16 cellular contexts compared by ENCODE assay signal in the genomic region with DNA sequence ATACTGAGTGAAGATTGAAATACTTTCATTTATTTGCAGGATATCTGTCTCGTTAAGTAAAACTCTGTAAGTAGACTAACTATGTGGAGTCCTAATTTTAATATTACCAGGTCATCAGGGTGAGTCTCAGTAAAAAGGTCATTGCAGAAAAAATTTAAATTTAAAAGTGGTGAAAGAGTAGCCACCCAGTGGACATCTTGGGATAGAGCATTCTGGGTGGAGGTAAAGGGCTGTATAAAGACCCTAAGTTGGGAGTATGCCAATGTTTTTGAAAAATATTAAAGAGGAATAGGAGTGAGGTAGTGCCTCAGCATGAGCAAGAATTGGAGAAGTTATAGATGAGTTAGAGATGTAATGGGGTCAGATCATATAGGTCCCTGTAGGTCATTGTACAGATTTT.
DNase-seq lines count a peak whose midpoint lies in the region; ATAC-seq, FAIRE-seq and TF ChIP-seq lines count a peak whose summit lies in the region.
"Had no signal": no experiment of that assay in that cellular context is flagged by ENCODE, and none has a peak within 500 bp of the region (broad histone marks: within the 10 kb centered on the region; RNA-seq: fewer than 3 reads in every experiment).

No MANE protein-coding gene starts in this region.

- H2AFZ ChIP-seq in OCI-LY3 (ENCODE audit: low read depth, low read length): no peak overlapping the region
- H2AFZ ChIP-seq in fibroblast of lung (ENCODE audit: low read length): no peak overlapping the region
- H2AFZ ChIP-seq: GM23248, parathyroid adenoma had no signal

- H3K36me3 ChIP-seq in OCI-LY3 (replicated peaks; ENCODE audit: low read depth, low read length): no peaks in the 10 kb centered on the region
- no peaks in the 10 kb centered on the region for H3K36me3 ChIP-seq in fibroblast of lung (ENCODE audit: control insufficient read depth, insufficient read depth, low read length)
- H3K36me3 ChIP-seq: BLaER1 had no signal

- H3K4me2 ChIP-seq in A549 (no peak overlapping the region), OCI-LY3 (ENCODE audit: low read length) (no peak overlapping the region), fibroblast of lung (ENCODE audit: extremely low read depth, insufficient read depth, low read length) (no peak overlapping the region)
- H3K4me2 ChIP-seq: BLaER1 had no signal

- H3K4me3 ChIP-seq in A549: no peak overlapping the region
- no peak overlapping the region for H3K4me3 ChIP-seq in OCI-LY3 (ENCODE audit: low read length)
- no peak overlapping the region for H3K4me3 ChIP-seq in fibroblast of lung (replicated peaks in 1 of 4; ENCODE audit: control extremely low read depth in 1 of 4, insufficient read depth in 1 of 4, low read depth in 3 of 4, low read length in 4 of 4)
- H3K4me3 ChIP-seq: BLaER1, GM23248 had no signal

- ATAC-seq in A549: no peak
- no peak for ATAC-seq in GM21515 (IDR thresholded peaks at IDR 0.05; ENCODE audit: unreplicated experiment)
- no peak for ATAC-seq in GM18502 (IDR thresholded peaks at IDR 0.05; ENCODE audit: poor library complexity, unreplicated experiment)
- ATAC-seq: activated CD8-positive, alpha-beta T cell treated with anti-CD3 and anti-CD28 coated beads, Interleukin-2, amount 10 ng/mL, durations not matched to agents 7 days and 5 days; stimulated activated naive B cell treated with anti-CD40 and anti-IgM and Interleukin-4, amounts not matched to agents 10 μg/mL and 1 μg/mL and 100 μg/mL, for 72 hours had no signal

- H3K9me3 ChIP-seq in A549: no peaks in the 10 kb centered on the region
- H3K9me3 ChIP-seq in OCI-LY3 (ENCODE audit: insufficient read depth, low read length): no peaks in the 10 kb centered on the region
- H3K9me3 ChIP-seq in fibroblast of lung (ENCODE audit: control insufficient read depth, insufficient read depth, low read depth, low read length): no peaks in the 10 kb centered on the region

- no peak for FAIRE-seq in A549 (lab: Jason Lieb, UNC)

- H3K4me1 ChIP-seq in A549 (no peaks in the 10 kb centered on the region), OCI-LY3 (ENCODE audit: low read length) (no peaks in the 10 kb centered on the region), fibroblast of lung (ENCODE audit: control insufficient read depth, extremely low read depth, insufficient read depth, low read length) (no peaks in the 10 kb centered on the region)
- H3K4me1 ChIP-seq: BLaER1, parathyroid adenoma had no signal

- WGBS in A549 (ENCODE audit: missing lambda C conversion rate): 49% methylated on average over 1 of the region's 1 CpG

- no peaks in the 10 kb centered on the region for H3K27me3 ChIP-seq in OCI-LY3 (ENCODE audit: low read depth, low read length)
- H3K27me3 ChIP-seq in fibroblast of lung (ENCODE audit: control insufficient read depth, insufficient read depth, low read length): no peaks in the 10 kb centered on the region
- H3K27me3 ChIP-seq: BLaER1 had no signal

- no peak for TF ChIP-seq EP300 in A549 (IDR thresholded peaks at IDR 0.05)

- H3K79me2 ChIP-seq in OCI-LY3 (ENCODE audit: low read length) (no peaks in the 10 kb centered on the region), fibroblast of lung (ENCODE audit: control insufficient read depth, insufficient read depth, low read length) (no peaks in the 10 kb centered on the region)
- H3K79me2 ChIP-seq: parathyroid adenoma had no signal

- H3K27ac ChIP-seq in A549 (no peak overlapping the region), OCI-LY3 (ENCODE audit: low read length) (no peak overlapping the region), fibroblast of lung (ENCODE audit: insufficient read depth, low read length) (no peak overlapping the region)
- H3K27ac ChIP-seq: BLaER1, GM23248, parathyroid adenoma had no signal

- no peak for TF ChIP-seq POLR2A in A549 (IDR thresholded peaks at IDR 0.05; ENCODE audit: low read length)

- H3K9ac ChIP-seq in OCI-LY3 (ENCODE audit: low read length) (no peak overlapping the region), fibroblast of lung (ENCODE audit: insufficient read depth, low read length) (no peak overlapping the region)
- H3K9ac ChIP-seq: BLaER1, GM23248, parathyroid adenoma had no signal

- CTCF ChIA-PET in A549 (lab: Yijun Ruan, JAX) (interaction anchor here (1.5 kb wide), 1 partner anchor 16 kb away, joined by 4 read pairs; no protein-coding TSS in a partner anchor), GM10248 (lab: Yijun Ruan, JAX) (interaction anchor here (1.7 kb wide), 1 partner anchor 9 kb away, joined by 5 read pairs; no protein-coding TSS in a partner anchor)

- DNase-seq in A549 (ENCODE audit: low read depth in 1 of 2, low spot score in 1 of 2) (peak in 1 of 2 experiments; percentile 4), GM10248 (ENCODE audit: extremely low spot score) (no peak), fibroblast of lung (ENCODE audit: low read depth in 2 of 2) (no peak), activated T-cell treated with anti-CD3 and anti-CD28 coated beads for 4 hours (no peak)
- DNase-seq in activated naive CD4-positive, alpha-beta T cell treated with Interleukin-2 at 50 U/mL for 16 hours: no peak
- DNase-seq: activated CD8-positive, alpha-beta T cell treated with anti-CD3 and anti-CD28 coated beads, Interleukin-2, amount 10 ng/mL, durations not matched to agents 7 days and 5 days; activated naive CD8-positive, alpha-beta T cell treated with anti-CD3 and anti-CD28 coated beads for 36 hours; GF-D8; GM23248; NCI-H2081; stimulated activated naive B cell treated with anti-CD40 and anti-IgM and Interleukin-4, amounts not matched to agents 10 μg/mL and 1 μg/mL and 100 μg/mL, for 72 hours had no signal

- no peaks in the 10 kb centered on the region for H4K20me1 ChIP-seq in OCI-LY3 (ENCODE audit: insufficient read depth, low read length)
- no peaks in the 10 kb centered on the region for H4K20me1 ChIP-seq in fibroblast of lung (ENCODE audit: control insufficient read depth, extremely low read depth, insufficient read depth, low read length)
- H4K20me1 ChIP-seq: BLaER1 had no signal

- TF ChIP-seq CTCF in A549 (IDR thresholded peaks at IDR 0.05) (peak; percentile 39), GM10248 (IDR thresholded peaks at IDR 0.05; ENCODE audit: control extremely low read depth, extremely low read depth, low read depth, missing control alignments) (peak; percentile 10), OCI-LY3 (IDR thresholded peaks at IDR 0.05; ENCODE audit: low read depth, low read length) (peak; percentile 24; the same call in 1 of the 2 replicates), fibroblast of lung (conservative IDR thresholded peaks at IDR 0.05 in 1 of 2, IDR thresholded peaks at IDR 0.05 in 1 of 2; ENCODE audit: low read depth in 1 of 2, low read length in 2 of 2) (peak; percentile 16 to 39)

- POLR2A ChIA-PET in A549 (lab: Yijun Ruan, JAX): no interaction called here
- POLR2A ChIA-PET in GM10248 (lab: Yijun Ruan, JAX): no interaction called here

- peak in 1 of 2 experiments; percentile 30; a peak in 3 of 5 replicates for TF ChIP-seq RAD21 in A549 (conservative IDR thresholded peaks at IDR 0.05 in 1 of 2, IDR thresholded peaks at IDR 0.05 in 1 of 2)

TF ChIP-seq in A549, 52 proteins besides CTCF, POLR2A, EP300 and RAD21:
- no peak for TF ChIP-seq RCOR1 (IDR thresholded peaks at IDR 0.05; ENCODE audit: low read depth, low read length)
- TF ChIP-seq, protein P1, sequence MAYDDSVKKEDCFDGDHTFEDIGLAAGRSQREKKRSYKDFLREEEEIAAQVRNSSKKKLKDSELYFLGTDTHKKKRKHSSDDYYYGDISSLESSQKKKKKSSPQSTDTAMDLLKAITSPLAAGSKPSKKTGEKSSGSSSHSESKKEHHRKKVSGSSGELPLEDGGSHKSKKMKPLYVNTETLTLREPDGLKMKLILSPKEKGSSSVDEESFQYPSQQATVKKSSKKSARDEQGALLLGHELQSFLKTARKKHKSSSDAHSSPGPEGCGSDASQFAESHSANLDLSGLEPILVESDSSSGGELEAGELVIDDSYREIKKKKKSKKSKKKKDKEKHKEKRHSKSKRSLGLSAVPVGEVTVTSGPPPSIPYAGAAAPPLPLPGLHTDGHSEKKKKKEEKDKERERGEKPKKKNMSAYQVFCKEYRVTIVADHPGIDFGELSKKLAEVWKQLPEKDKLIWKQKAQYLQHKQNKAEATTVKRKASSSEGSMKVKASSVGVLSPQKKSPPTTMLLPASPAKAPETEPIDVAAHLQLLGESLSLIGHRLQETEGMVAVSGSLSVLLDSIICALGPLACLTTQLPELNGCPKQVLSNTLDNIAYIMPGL (CRISPR knock-in tag; IDR thresholded peaks at IDR 0.05; ENCODE audit: borderline replicate concordance): no peak
- TF ChIP-seq SMC3 (IDR thresholded peaks at IDR 0.05): peak; percentile 38; the same call in 1 of the 3 replicates
